In genomic region chr21:42932378-42933136, GRCh38 we compare ENCODE assay signal across 10 cellular contexts. TPM values are rescaled to one million over a fixed set of nuclear protein-coding genes. Genes with fewer than 3 reads are reported as not detected.
"Had no signal": no experiment of that assay in that cellular context is flagged by ENCODE, and none has a peak within 500 bp of the region (broad histone marks: within the 10 kb centered on the region; RNA-seq: fewer than 3 reads in every experiment).

No MANE protein-coding gene starts in this region.

RNA-seq across cellular contexts. Expression of gene ERVH48-1, which starts 7.1 kb away (rescaled TPM):
- total RNA-seq: colonic mucosa; epithelial cell of proximal tubule; frontal cortex; left ventricle myocardium inferior; natural killer cell treated with Interleukin-12 subunit alpha and Interleukin-12 subunit beta and Interleukin-15 and Interleukin-18, amount 100 ng/mL, for 72 hours; occipital lobe; psoas muscle; right cardiac atrium; subcutaneous adipose tissue; vagina had no signal
